16 cellular contexts compared by ENCODE assay signal in genomic region chr4:122129061-122129460, GRCh38.
"Had no signal": no experiment of that assay in that cellular context is flagged by ENCODE, and none has a peak within 500 bp of the region (broad histone marks: within the 10 kb centered on the region; RNA-seq: fewer than 3 reads in every experiment).

No MANE protein-coding gene starts in this region.

- H3K27me3 Mint-ChIP-seq: stimulated activated naive CD8-positive, alpha-beta T cell treated with anti-CD3 and anti-CD28 coated beads, Interleukin-15, Interleukin-2, amounts not matched to agents 100 ng/mL and 50 ng/mL, for 24 hours had no signal

- H3K4me1 Mint-ChIP-seq: naive B cell had no signal

- H3K36me3 Mint-ChIP-seq: naive B cell; stimulated activated effector memory CD8-positive, alpha-beta T cell treated with anti-CD3 and anti-CD28 coated beads, Interleukin-12 subunit alpha, Interleukin-12 subunit beta, amount 100 ng/mL, for 72 hours had no signal

- H3K4me3 Mint-ChIP-seq: naive B cell; stimulated activated effector memory CD8-positive, alpha-beta T cell treated with anti-CD3 and anti-CD28 coated beads, Interleukin-12 subunit alpha, Interleukin-12 subunit beta, amount 100 ng/mL, for 72 hours; stimulated activated naive CD8-positive, alpha-beta T cell treated with anti-CD3 and anti-CD28 coated beads, Interleukin-15, Interleukin-2, amounts not matched to agents 100 ng/mL and 50 ng/mL, for 24 hours had no signal

- H3K27ac Mint-ChIP-seq: naive B cell; stimulated activated effector memory CD8-positive, alpha-beta T cell treated with anti-CD3 and anti-CD28 coated beads, Interleukin-12 subunit alpha, Interleukin-12 subunit beta, amount 100 ng/mL, for 72 hours; stimulated activated naive CD8-positive, alpha-beta T cell treated with anti-CD3 and anti-CD28 coated beads, Interleukin-15, Interleukin-2, amounts not matched to agents 100 ng/mL and 50 ng/mL, for 24 hours had no signal

- ATAC-seq: esophagus mucosa; heart left ventricle; left colon; psoas muscle; right lobe of liver; stimulated activated effector memory CD8-positive, alpha-beta T cell treated with anti-CD3 and anti-CD28 coated beads, Interleukin-12 subunit alpha, Interleukin-12 subunit beta, amount 100 ng/mL, for 72 hours; upper lobe of right lung had no signal

- DNase-seq: effector memory CD4-positive, alpha-beta T cell; heart left ventricle; hippocampal formation; left colon; mesendoderm; naive B cell; psoas muscle; retina; right lobe of liver; stimulated activated CD4-positive, alpha-beta T cell treated with anti-CD3 and anti-CD28 coated beads, Interleukin-4, amount 100 ng/mL, for 1 hour; stimulated activated CD8-positive, alpha-beta memory T cell treated with anti-CD3 and anti-CD28 coated beads, Interleukin-4, amount 100 ng/mL, for 48 hours; testis; upper lobe of right lung had no signal
